In the genomic region with DNA sequence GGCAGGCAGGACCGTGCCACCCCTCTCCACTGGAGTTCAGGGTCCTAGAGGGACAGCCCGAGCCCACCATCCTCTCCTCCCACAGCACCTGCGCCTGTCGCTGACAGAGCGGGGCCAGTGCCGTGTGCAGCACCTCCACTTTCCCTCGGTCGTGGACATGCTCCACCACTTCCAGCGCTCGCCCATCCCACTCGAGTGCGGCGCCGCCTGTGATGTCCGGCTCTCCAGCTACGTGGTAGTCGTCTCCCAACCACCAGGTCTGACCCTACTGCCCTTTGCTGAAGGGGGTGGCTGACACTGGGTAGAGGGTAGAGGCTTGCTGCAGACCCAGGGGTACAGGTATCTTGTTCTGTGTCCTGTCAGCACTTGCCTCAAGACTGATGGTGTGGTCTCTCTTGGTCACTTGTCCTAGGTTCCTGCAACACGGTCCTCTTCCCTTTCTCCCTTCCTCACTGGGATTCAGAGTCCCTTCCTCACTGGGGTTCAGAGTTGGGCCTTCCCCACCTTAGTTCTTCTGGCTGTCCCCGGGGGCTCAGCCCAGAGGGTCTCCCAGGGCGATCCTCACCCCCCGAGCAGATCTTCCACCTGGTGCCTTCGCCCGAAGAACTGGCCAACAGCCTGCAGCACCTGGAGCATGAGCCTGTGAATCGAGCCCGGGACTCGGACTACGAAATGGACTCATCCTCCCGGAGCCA, we compare ENCODE assay signal across 11 cellular contexts. TPM values are rescaled to one million over a fixed set of nuclear protein-coding genes. Genes with fewer than 3 reads are reported as not detected.
DNase-seq lines count a peak whose midpoint lies in the region; ATAC-seq and TF ChIP-seq lines count a peak whose summit lies in the region.
"Had no signal": no experiment of that assay in that cellular context is flagged by ENCODE, and none has a peak within 500 bp of the region (broad histone marks: within the 10 kb centered on the region; RNA-seq: fewer than 3 reads in every experiment).

No MANE protein-coding gene starts in this region.

- H3K27ac Mint-ChIP-seq in activated CD4-positive, alpha-beta memory T cell treated with anti-CD3 and anti-CD28 coated beads, Interleukin-2, amount 10 ng/mL, durations not matched to agents 7 days and 5 days = no peak overlapping the region
- H3K27ac Mint-ChIP-seq in activated CD4-positive, alpha-beta memory T cell treated with anti-CD3 and anti-CD28 coated beads for 36 hours = no peak overlapping the region
- H3K27ac Mint-ChIP-seq in activated CD8-positive, alpha-beta T cell treated with anti-CD3 and anti-CD28 coated beads for 36 hours = peak overlapping the region; percentile 56
- H3K27ac Mint-ChIP-seq: activated T-helper 17 cell treated with anti-CD3 and anti-CD28 coated beads, Interleukin-2, amount 50 U/mL, for 72 hours had no signal

- POLR2A ChIA-PET in activated CD4-positive, alpha-beta memory T cell treated with anti-CD3 and anti-CD28 coated beads, Interleukin-2, amount 10 ng/mL, durations not matched to agents 7 days and 5 days (lab: Charles Lee) = interaction anchor here (1.2 to 10.9 kb wide), 5 partner anchors 13 to 51 kb away, joined by 5 to 257 read pairs (median 39); a partner anchor contains a TSS
- POLR2A ChIA-PET in activated CD4-positive, alpha-beta memory T cell treated with anti-CD3 and anti-CD28 coated beads for 36 hours (lab: Charles Lee) = interaction anchor here (1.4 to 5.4 kb wide), 2 partner anchors 9 to 41 kb away, joined by 3 to 91 read pairs; a partner anchor contains a TSS
- POLR2A ChIA-PET in activated CD8-positive, alpha-beta T cell treated with anti-CD3 and anti-CD28 coated beads for 36 hours (lab: Charles Lee) = interaction anchor here (0.9 to 3.7 kb wide), 7 partner anchors 10 to 49 kb away, joined by 3 to 28 read pairs (median 4); a partner anchor contains a TSS

- H3K36me3 Mint-ChIP-seq in activated CD4-positive, alpha-beta memory T cell treated with anti-CD3 and anti-CD28 coated beads, Interleukin-2, amount 10 ng/mL, durations not matched to agents 7 days and 5 days (ENCODE audit: low read depth) = peaks cover 71% of the 10 kb centered on the region
- peaks cover 56% of the 10 kb centered on the region for H3K36me3 Mint-ChIP-seq in activated CD4-positive, alpha-beta memory T cell treated with anti-CD3 and anti-CD28 coated beads for 36 hours
- H3K36me3 Mint-ChIP-seq in activated CD8-positive, alpha-beta T cell treated with anti-CD3 and anti-CD28 coated beads for 36 hours (ENCODE audit: low read depth) = peaks cover 59% of the 10 kb centered on the region

- TF ChIP-seq CTCF in activated CD8-positive, alpha-beta T cell treated with anti-CD3 and anti-CD28 coated beads for 36 hours (IDR thresholded peaks at IDR 0.05) = no peak
- TF ChIP-seq CTCF in GM13977 (IDR thresholded peaks at IDR 0.05; ENCODE audit: extremely low read depth, insufficient read depth, missing control alignments) = no peak

- no peak for ATAC-seq in activated CD8-positive, alpha-beta T cell treated with anti-CD3 and anti-CD28 coated beads for 36 hours
- ATAC-seq in left lobe of liver (no peak), GM21390 (IDR thresholded peaks at IDR 0.05; ENCODE audit: unreplicated experiment) (no peak)
- ATAC-seq: activated T-helper 17 cell treated with anti-CD3 and anti-CD28 coated beads, Interleukin-2, amount 50 U/mL, for 72 hours; foreskin keratinocyte; left colon had no signal

- peak; percentile 14 for DNase-seq in activated CD4-positive, alpha-beta memory T cell treated with anti-CD3 and anti-CD28 coated beads, Interleukin-2, amount 10 ng/mL, durations not matched to agents 7 days and 5 days
- DNase-seq in activated CD4-positive, alpha-beta memory T cell treated with anti-CD3 and anti-CD28 coated beads for 36 hours = no peak
- no peak for DNase-seq in activated CD8-positive, alpha-beta T cell treated with anti-CD3 and anti-CD28 coated beads for 36 hours
- peak; percentile 45 for DNase-seq in left lobe of liver (ENCODE audit: low spot score)
- DNase-seq in GM13977 (ENCODE audit: low spot score) = no peak
- DNase-seq in GM03348 (ENCODE audit: low spot score) = no peak
- DNase-seq: foreskin keratinocyte, left colon had no signal

- H3K4me1 Mint-ChIP-seq in activated CD4-positive, alpha-beta memory T cell treated with anti-CD3 and anti-CD28 coated beads, Interleukin-2, amount 10 ng/mL, durations not matched to agents 7 days and 5 days = peaks cover 70% of the 10 kb centered on the region
- peaks cover 72% of the 10 kb centered on the region for H3K4me1 Mint-ChIP-seq in activated CD4-positive, alpha-beta memory T cell treated with anti-CD3 and anti-CD28 coated beads for 36 hours (ENCODE audit: low read depth)
- peaks cover 78% of the 10 kb centered on the region for H3K4me1 Mint-ChIP-seq in activated CD8-positive, alpha-beta T cell treated with anti-CD3 and anti-CD28 coated beads for 36 hours (ENCODE audit: low read depth)

- intact Hi-C loops in activated CD4-positive, alpha-beta memory T cell treated with anti-CD3 and anti-CD28 coated beads for 36 hours (cut with micrococcal nuclease) = loop anchor here (10.0 kb wide), 1 partner anchor 237 kb away; a partner anchor contains a TSS
- intact Hi-C loops in activated CD8-positive, alpha-beta T cell treated with anti-CD3 and anti-CD28 coated beads for 36 hours (cut with micrococcal nuclease) = no loop called here

- H3K9me3 Mint-ChIP-seq in activated CD4-positive, alpha-beta memory T cell treated with anti-CD3 and anti-CD28 coated beads, Interleukin-2, amount 10 ng/mL, durations not matched to agents 7 days and 5 days = no peaks in the 10 kb centered on the region
- no peaks in the 10 kb centered on the region for H3K9me3 Mint-ChIP-seq in activated CD4-positive, alpha-beta memory T cell treated with anti-CD3 and anti-CD28 coated beads for 36 hours
- H3K9me3 Mint-ChIP-seq in activated CD8-positive, alpha-beta T cell treated with anti-CD3 and anti-CD28 coated beads for 36 hours = no peaks in the 10 kb centered on the region
- H3K9me3 Mint-ChIP-seq: activated T-helper 17 cell treated with anti-CD3 and anti-CD28 coated beads, Interleukin-2, amount 50 U/mL, for 72 hours had no signal

- in situ Hi-C loops in GM13977 (cut with MboI; ENCODE audit: low pct_unique_long_range_greater_than_20kb, low sequenced_read_pairs, unreplicated experiment) = loop anchor here (5.0 kb wide), 1 partner anchor 45 kb away; no protein-coding TSS in a partner anchor

- H3K27me3 Mint-ChIP-seq in activated CD4-positive, alpha-beta memory T cell treated with anti-CD3 and anti-CD28 coated beads, Interleukin-2, amount 10 ng/mL, durations not matched to agents 7 days and 5 days = peaks cover 1% of the 10 kb centered on the region
- no peaks in the 10 kb centered on the region for H3K27me3 Mint-ChIP-seq in activated CD4-positive, alpha-beta memory T cell treated with anti-CD3 and anti-CD28 coated beads for 36 hours
- no peaks in the 10 kb centered on the region for H3K27me3 Mint-ChIP-seq in activated CD8-positive, alpha-beta T cell treated with anti-CD3 and anti-CD28 coated beads for 36 hours
- H3K27me3 Mint-ChIP-seq: activated T-helper 17 cell treated with anti-CD3 and anti-CD28 coated beads, Interleukin-2, amount 50 U/mL, for 72 hours had no signal

- peak overlapping the region; percentile 17 for H3K27ac ChIP-seq in temporal lobe (ENCODE audit: low read depth, low read length)
- H3K27ac ChIP-seq: foreskin keratinocyte had no signal

- CTCF ChIA-PET in activated CD4-positive, alpha-beta memory T cell treated with anti-CD3 and anti-CD28 coated beads, Interleukin-2, amount 10 ng/mL, durations not matched to agents 7 days and 5 days (lab: Charles Lee) = interaction anchor here (14.4 kb wide), 1 partner anchor 48 kb away, joined by 527 read pairs; a partner anchor contains a TSS
- CTCF ChIA-PET in activated CD4-positive, alpha-beta memory T cell treated with anti-CD3 and anti-CD28 coated beads for 36 hours (lab: Charles Lee) = interaction anchor here (4.8 to 28.6 kb wide), 3 partner anchors 13 to 43 kb away, joined by 32 to 1161 read pairs (median 44); a partner anchor contains a TSS
- CTCF ChIA-PET in activated CD8-positive, alpha-beta T cell treated with anti-CD3 and anti-CD28 coated beads for 36 hours (lab: Charles Lee) = interaction anchor here (1.0 to 40.2 kb wide), 2 partner anchors 43 to 117 kb away, joined by 3 to 1222 read pairs; a partner anchor contains a TSS

- no peak overlapping the region for H3K4me3 Mint-ChIP-seq in activated CD4-positive, alpha-beta memory T cell treated with anti-CD3 and anti-CD28 coated beads, Interleukin-2, amount 10 ng/mL, durations not matched to agents 7 days and 5 days
- H3K4me3 Mint-ChIP-seq in activated CD4-positive, alpha-beta memory T cell treated with anti-CD3 and anti-CD28 coated beads for 36 hours = no peak overlapping the region
- H3K4me3 Mint-ChIP-seq in activated CD8-positive, alpha-beta T cell treated with anti-CD3 and anti-CD28 coated beads for 36 hours = no peak overlapping the region
- H3K4me3 Mint-ChIP-seq: activated T-helper 17 cell treated with anti-CD3 and anti-CD28 coated beads, Interleukin-2, amount 50 U/mL, for 72 hours had no signal

RNA-seq across cellular contexts. Expression of a gene that starts 42.0 kb away (rescaled TPM):
- 10 to 100 TPM; 18.8 to 20.2 TPM for total RNA-seq in activated CD4-positive, alpha-beta memory T cell treated with anti-CD3 and anti-CD28 coated beads, Interleukin-2, amount 10 ng/mL, durations not matched to agents 7 days and 5 days
- total RNA-seq in activated CD4-positive, alpha-beta memory T cell treated with anti-CD3 and anti-CD28 coated beads for 36 hours = 10 to 100 TPM; 32.6 to 34.2 TPM
- total RNA-seq in activated CD8-positive, alpha-beta T cell treated with anti-CD3 and anti-CD28 coated beads for 36 hours = 10 to 100 TPM; 48.7 to 52.7 TPM
- total RNA-seq in left lobe of liver (11.7 TPM), temporal lobe (3.0 TPM)

Comparison
In these comparisons a context has a peak if more than half of its experiments do, and no peak if none do; other contexts are left out.
1. DNase-seq: peak in activated CD4-positive, alpha-beta memory T cell treated with anti-CD3 and anti-CD28 coated beads, Interleukin-2, amount 10 ng/mL, durations not matched to agents 7 days and 5 days (single experiment) and left lobe of liver (single experiment); none in activated CD4-positive, alpha-beta memory T cell treated with anti-CD3 and anti-CD28 coated beads for 36 hours (single experiment), activated CD8-positive, alpha-beta T cell treated with anti-CD3 and anti-CD28 coated beads for 36 hours (single experiment), GM13977 (single experiment) and GM03348 (single experiment).